In genomic region chr17:42798383-42799380, GRCh38 we compare ENCODE assay signal across 1 cellular context.
TF ChIP-seq lines count a peak whose summit lies in the region.

A gene with protein sequence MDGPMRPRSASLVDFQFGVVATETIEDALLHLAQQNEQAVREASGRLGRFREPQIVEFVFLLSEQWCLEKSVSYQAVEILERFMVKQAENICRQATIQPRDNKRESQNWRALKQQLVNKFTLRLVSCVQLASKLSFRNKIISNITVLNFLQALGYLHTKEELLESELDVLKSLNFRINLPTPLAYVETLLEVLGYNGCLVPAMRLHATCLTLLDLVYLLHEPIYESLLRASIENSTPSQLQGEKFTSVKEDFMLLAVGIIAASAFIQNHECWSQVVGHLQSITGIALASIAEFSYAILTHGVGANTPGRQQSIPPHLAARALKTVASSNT (plus strand): TSS chr17:42798861. CDS start chr17:42799068, 207 bp downstream.
A gene with protein sequence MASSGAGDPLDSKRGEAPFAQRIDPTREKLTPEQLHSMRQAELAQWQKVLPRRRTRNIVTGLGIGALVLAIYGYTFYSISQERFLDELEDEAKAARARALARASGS (minus strand): TSS chr17:42798704. CDS start chr17:42798681, 23 bp downstream.

TF ChIP-seq in K562, 482 proteins besides CTCF, POLR2A, EP300 and RAD21 (continued from another document and continues in another):
- TF ChIP-seq ZNF512 (tag; IDR thresholded peaks at IDR 0.05) = no peak
- TF ChIP-seq BCOR (IDR thresholded peaks at IDR 0.05) = peak; percentile 83
- 0 out of 2 replicates have a peak, but pooled peaks have one; percentile 10 for TF ChIP-seq SMC3 (conservative IDR thresholded peaks at IDR 0.05; ENCODE audit: insufficient read depth, low read depth, low read length)
- peak; percentile 80; the same call in 1 of the 2 replicates for TF ChIP-seq STAT6 (CRISPR knock-in tag; IDR thresholded peaks at IDR 0.05)
- TF ChIP-seq, protein P1, sequence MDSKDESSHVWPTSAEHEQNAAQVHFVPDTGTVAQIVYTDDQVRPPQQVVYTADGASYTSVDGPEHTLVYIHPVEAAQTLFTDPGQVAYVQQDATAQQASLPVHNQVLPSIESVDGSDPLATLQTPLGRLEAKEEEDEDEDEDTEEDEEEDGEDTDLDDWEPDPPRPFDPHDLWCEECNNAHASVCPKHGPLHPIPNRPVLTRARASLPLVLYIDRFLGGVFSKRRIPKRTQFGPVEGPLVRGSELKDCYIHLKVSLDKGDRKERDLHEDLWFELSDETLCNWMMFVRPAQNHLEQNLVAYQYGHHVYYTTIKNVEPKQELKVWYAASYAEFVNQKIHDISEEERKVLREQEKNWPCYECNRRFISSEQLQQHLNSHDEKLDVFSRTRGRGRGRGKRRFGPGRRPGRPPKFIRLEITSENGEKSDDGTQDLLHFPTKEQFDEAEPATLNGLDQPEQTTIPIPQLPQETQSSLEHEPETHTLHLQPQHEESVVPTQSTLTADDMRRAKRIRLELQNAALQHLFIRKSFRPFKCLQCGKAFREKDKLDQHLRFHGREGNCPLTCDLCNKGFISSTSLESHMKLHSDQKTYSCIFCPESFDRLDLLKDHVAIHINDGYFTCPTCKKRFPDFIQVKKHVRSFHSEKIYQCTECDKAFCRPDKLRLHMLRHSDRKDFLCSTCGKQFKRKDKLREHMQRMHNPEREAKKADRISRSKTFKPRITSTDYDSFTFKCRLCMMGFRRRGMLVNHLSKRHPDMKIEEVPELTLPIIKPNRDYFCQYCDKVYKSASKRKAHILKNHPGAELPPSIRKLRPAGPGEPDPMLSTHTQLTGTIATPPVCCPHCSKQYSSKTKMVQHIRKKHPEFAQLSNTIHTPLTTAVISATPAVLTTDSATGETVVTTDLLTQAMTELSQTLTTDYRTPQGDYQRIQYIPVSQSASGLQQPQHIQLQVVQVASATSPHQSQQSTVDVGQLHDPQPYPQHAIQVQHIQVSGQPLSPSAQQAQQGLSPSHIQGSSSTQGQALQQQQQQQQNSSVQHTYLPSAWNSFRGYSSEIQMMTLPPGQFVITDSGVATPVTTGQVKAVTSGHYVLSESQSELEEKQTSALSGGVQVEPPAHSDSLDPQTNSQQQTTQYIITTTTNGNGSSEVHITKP (IDR thresholded peaks at IDR 0.05; ENCODE audit: partially characterized antibody) = peak; percentile 1
- TF ChIP-seq, protein P2, sequence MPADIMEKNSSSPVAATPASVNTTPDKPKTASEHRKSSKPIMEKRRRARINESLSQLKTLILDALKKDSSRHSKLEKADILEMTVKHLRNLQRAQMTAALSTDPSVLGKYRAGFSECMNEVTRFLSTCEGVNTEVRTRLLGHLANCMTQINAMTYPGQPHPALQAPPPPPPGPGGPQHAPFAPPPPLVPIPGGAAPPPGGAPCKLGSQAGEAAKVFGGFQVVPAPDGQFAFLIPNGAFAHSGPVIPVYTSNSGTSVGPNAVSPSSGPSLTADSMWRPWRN (IDR thresholded peaks at IDR 0.05; ENCODE audit: low read depth) = 0 out of 2 replicates have a peak, but pooled peaks have one; percentile 25
- TF ChIP-seq TBL1XR1 (IDR thresholded peaks at IDR 0.05; ENCODE audit: low read length in 2 of 2) = no peak
- 0 out of 2 replicates have a peak, but pooled peaks have one; percentile 23 for TF ChIP-seq RUNX1 (IDR thresholded peaks at IDR 0.05; ENCODE audit: low read depth)
- TF ChIP-seq ZNF3 (CRISPR knock-in tag; IDR thresholded peaks at IDR 0.05) = 0 out of 2 replicates have a peak, but pooled peaks have one; percentile 56
- TF ChIP-seq FOXK2 (conservative IDR thresholded peaks at IDR 0.05 in 1 of 2, IDR thresholded peaks at IDR 0.05 in 1 of 2; ENCODE audit: low read depth in 2 of 2) = peak; percentile 92 to 94
- no peak for TF ChIP-seq ZFPM2 (CRISPR knock-in tag; IDR thresholded peaks at IDR 0.05)
- 0 out of 2 replicates have a peak, but pooled peaks have one; percentile 80 for TF ChIP-seq PREB (CRISPR knock-in tag; IDR thresholded peaks at IDR 0.05)
- TF ChIP-seq BACH1 (tag; IDR thresholded peaks at IDR 0.05) = no peak
- peak in 1 of 2 experiments; percentile 95; a peak in 2 of 4 replicates for TF ChIP-seq HDAC1 (IDR thresholded peaks at IDR 0.05)
- no peak for TF ChIP-seq ZNF57 (CRISPR knock-in tag; IDR thresholded peaks at IDR 0.05)
- TF ChIP-seq ZBED1 (IDR thresholded peaks at IDR 0.05) = no peak
- TF ChIP-seq SIN3B (IDR thresholded peaks at IDR 0.05; ENCODE audit: low read depth) = peak; percentile 89
- no peak for TF ChIP-seq NCOR1 (IDR thresholded peaks at IDR 0.05)
- TF ChIP-seq SP1 (CRISPR knock-in tag; IDR thresholded peaks at IDR 0.05) = peak; percentile 69
- TF ChIP-seq POLR2AphosphoS5 (IDR thresholded peaks at IDR 0.05; ENCODE audit: control insufficient read depth, insufficient read depth, low read depth, low read length) = peak; percentile 66; the same call in 1 of the 2 replicates
- peak; percentile 50 for TF ChIP-seq HMGN3 (IDR thresholded peaks at IDR 0.05; ENCODE audit: borderline replicate concordance, extremely low read depth, insufficient read length, low read depth, low read length)
- no peak for TF ChIP-seq CHCHD3 (CRISPR knock-in tag; IDR thresholded peaks at IDR 0.05)
- no peak for TF ChIP-seq IRF1 (CRISPR knock-in tag; IDR thresholded peaks at IDR 0.05; ENCODE audit: borderline replicate concordance)
- TF ChIP-seq NR2C2 (CRISPR knock-in tag; IDR thresholded peaks at IDR 0.05) = peak; percentile 50; the same call in 1 of the 2 replicates
- TF ChIP-seq NR2C2 (tag; IDR thresholded peaks at IDR 0.05) = peak; percentile 91
- TF ChIP-seq CREB1 (IDR thresholded peaks at IDR 0.05) = no peak
- TF ChIP-seq CREB1 (CRISPR knock-in tag; IDR thresholded peaks at IDR 0.05) = peak; percentile 54; the same call in 1 of the 2 replicates
- no peak for TF ChIP-seq SAFB2 (IDR thresholded peaks at IDR 0.05; ENCODE audit: borderline replicate concordance, low read depth, low read length, severe bottlenecking)
- no peak for TF ChIP-seq GATAD2B (IDR thresholded peaks at IDR 0.05; ENCODE audit: borderline replicate concordance)
- peak; percentile 47 for TF ChIP-seq TBP (optimal IDR thresholded peaks at IDR 0.05; ENCODE audit: low read depth, low read length)
- TF ChIP-seq NCOA6 (IDR thresholded peaks at IDR 0.05) = no peak
- TF ChIP-seq HBP1 (CRISPR knock-in tag; IDR thresholded peaks at IDR 0.05) = no peak
- no peak; the same call in 1 of the 2 replicates for TF ChIP-seq DPF2 (IDR thresholded peaks at IDR 0.05)
- 0 out of 2 replicates have a peak, but pooled peaks have one; percentile 61 for TF ChIP-seq HNRNPL (IDR thresholded peaks at IDR 0.05; ENCODE audit: low read depth, low read length)
- no peak for TF ChIP-seq E2F4 (CRISPR knock-in tag; IDR thresholded peaks at IDR 0.05; ENCODE audit: low read depth)
- TF ChIP-seq PBX2 (CRISPR knock-in tag; IDR thresholded peaks at IDR 0.05; ENCODE audit: low read depth) = no peak
- no peak for TF ChIP-seq PBX2 (tag; conservative IDR thresholded peaks at IDR 0.05; ENCODE audit: low read depth)
- no peak for TF ChIP-seq ZNF75A (CRISPR knock-in tag; IDR thresholded peaks at IDR 0.05)
- peak; percentile 81; the same call in 1 of the 2 replicates for TF ChIP-seq HMGXB4 (CRISPR knock-in tag; IDR thresholded peaks at IDR 0.05)
- TF ChIP-seq JUND (IDR thresholded peaks at IDR 0.05; ENCODE audit: borderline replicate concordance, low read depth, low read length) = peak; percentile 47
- no peak; the same call in 2 of the 3 replicates for TF ChIP-seq JUND (tag; IDR thresholded peaks at IDR 0.05; ENCODE audit: borderline replicate concordance, low read depth, low read length)
- peak; percentile 23; the same call in 1 of the 2 replicates for TF ChIP-seq MYBL2 (IDR thresholded peaks at IDR 0.05; ENCODE audit: low read depth)
- TF ChIP-seq MYBL2 (CRISPR knock-in tag; IDR thresholded peaks at IDR 0.05; ENCODE audit: borderline replicate concordance) = no peak
